In genomic region chr7:107995184-107996071, GRCh38 we compare ENCODE assay signal across 10 cellular contexts. TPM values are rescaled to one million over a fixed set of nuclear protein-coding genes. Genes with fewer than 3 reads are reported as not detected.
A peak's percentile ranks its signal among the peaks of the same experiment; 100 is the strongest.
DNase-seq lines count a peak whose midpoint lies in the region; ATAC-seq and TF ChIP-seq lines count a peak whose summit lies in the region.
"Had no signal": no experiment of that assay in that cellular context is flagged by ENCODE, and none has a peak within 500 bp of the region (broad histone marks: within the 10 kb centered on the region; RNA-seq: fewer than 3 reads in every experiment).

No MANE protein-coding gene starts in this region.

- H3K36me3 ChIP-seq in esophagus (ENCODE audit: control insufficient read depth in 2 of 2, insufficient read depth in 2 of 2, low read length in 1 of 2), result peaks cover 0 to 3% of the 10 kb centered on the region in 2 donors

- no peaks in the 10 kb centered on the region for H3K27me3 ChIP-seq in esophagus (ENCODE audit: control insufficient read depth in 1 of 2, insufficient read depth in 2 of 2, low read length in 2 of 2)

- peaks cover 56% of the 10 kb centered on the region for H3K4me1 Mint-ChIP-seq in neural crest cell

- H3K27ac ChIP-seq in esophagus (ENCODE audit: low read depth in 2 of 2, low read length in 1 of 2), result peak overlapping the region; percentile 40 to 56

- no peak for TF ChIP-seq CTCF in neural crest cell (conservative IDR thresholded peaks at IDR 0.05)

- peaks cover 0 to 3% of the 10 kb centered on the region in 2 donors for H3K4me1 ChIP-seq in esophagus (ENCODE audit: control insufficient read depth in 2 of 2, insufficient read depth in 2 of 2, low read length in 1 of 2)

- no peak for ATAC-seq in HG03139 (IDR thresholded peaks at IDR 0.05; ENCODE audit: unreplicated experiment)
- ATAC-seq in GM21447 (IDR thresholded peaks at IDR 0.05; ENCODE audit: unreplicated experiment), result no peak

- peaks cover 38% of the 10 kb centered on the region for H3K27me3 Mint-ChIP-seq in neural crest cell (ENCODE audit: low read depth)

- H3K4me3 ChIP-seq in esophagus (ENCODE audit: low read depth in 1 of 2, low read length in 2 of 2), result no peak overlapping the region

- 26 to 41% methylated on average over 6 of the region's 6 CpGs for whole genome bisulfite sequencing in esophagus, 2 donors

- H3K4me3 Mint-ChIP-seq in neural crest cell, result peak overlapping the region; percentile 56

- DNase-seq in DMS 273 treated with DMSO at 0.1 percent for 48 hours (lab: John Stamatoyannopoulos, UW) (peak; percentile 41), NCI-H748 treated with DMSO at 0.1 percent for 48 hours (lab: John Stamatoyannopoulos, UW) (peak; percentile 47), neural crest cell (ENCODE audit: low read depth, low spot score) (no peak), posterior vena cava (ENCODE audit: low spot score) (no peak)
- DNase-seq in activated CD4-positive, alpha-beta T cell treated with anti-CD3 and anti-CD28 coated beads, Interleukin-2, amount 50 U/mL, for 48 hours, result no peak
- DNase-seq: activated naive CD4-positive, alpha-beta T cell; KBM-7 had no signal

- no peaks in the 10 kb centered on the region for H3K9me3 ChIP-seq in esophagus (ENCODE audit: control insufficient read depth in 2 of 2, insufficient read depth in 1 of 2, low read depth in 1 of 2, low read length in 1 of 2)

- H3K9me3 Mint-ChIP-seq in neural crest cell, result no peaks in the 10 kb centered on the region

- peaks cover 17% of the 10 kb centered on the region for H3K36me3 Mint-ChIP-seq in neural crest cell (ENCODE audit: low read depth)

- intact Hi-C loops in posterior vena cava (cut with DNase I), result no loop called here

- peak overlapping the region; percentile 0 for H3K27ac Mint-ChIP-seq in neural crest cell (ENCODE audit: unreplicated experiment)

RNA-seq across cellular contexts. Expression of gene LAMB1, which starts 7.5 kb away (rescaled TPM):
- polyA plus RNA-seq in esophagus, result 10 to 100 TPM; 25.2 to 27.5 TPM
- total RNA-seq in neural crest cell, result 127 and 131 TPM in 2 replicates
- total RNA-seq in posterior vena cava, result 100 to 1,000 TPM; 109 to 176 TPM

Comparison
In these comparisons a context has a peak if more than half of its experiments do, and no peak if none do; other contexts are left out.
1. DNase-seq: peak in DMS 273 treated with DMSO at 0.1 percent for 48 hours (single experiment) and NCI-H748 treated with DMSO at 0.1 percent for 48 hours (single experiment); none in neural crest cell (single experiment), activated CD4-positive, alpha-beta T cell treated with anti-CD3 and anti-CD28 coated beads, Interleukin-2, amount 50 U/mL, for 48 hours (0 of 2) and posterior vena cava (single experiment).